22 cellular contexts compared by ENCODE assay signal in the genomic region with DNA sequence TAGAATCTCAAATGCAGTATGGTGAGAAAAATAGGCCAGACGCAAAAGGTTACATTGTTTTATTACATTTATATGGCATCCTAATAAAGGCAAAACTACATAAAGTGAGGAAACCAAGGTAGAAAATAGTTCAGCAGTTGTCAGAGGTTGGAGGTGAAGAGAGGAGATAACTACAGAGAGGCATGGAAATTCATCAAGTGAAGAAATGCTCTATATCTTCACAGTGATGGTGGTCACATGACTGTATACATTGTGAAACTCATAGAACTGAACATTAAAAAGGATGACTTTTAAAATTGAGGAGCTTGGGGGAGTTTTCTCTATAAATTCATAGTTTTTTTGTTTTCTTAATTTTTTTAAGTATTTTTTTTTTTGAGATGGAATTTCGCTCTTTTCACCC.
"Had no signal": no experiment of that assay in that cellular context is flagged by ENCODE, and none has a peak within 500 bp of the region (broad histone marks: within the 10 kb centered on the region; RNA-seq: fewer than 3 reads in every experiment).

No MANE protein-coding gene starts in this region.

- H3K9me3 Mint-ChIP-seq: stimulated activated effector memory CD8-positive, alpha-beta T cell treated with anti-CD3 and anti-CD28 coated beads, Interleukin-12 subunit alpha, Interleukin-12 subunit beta, amount 100 ng/mL, for 72 hours had no signal

- H2AFZ ChIP-seq: parathyroid adenoma had no signal

- FAIRE-seq: frontal cortex had no signal

- H3K4me3 Mint-ChIP-seq: naive thymus-derived CD4-positive, alpha-beta T cell; stimulated activated effector memory CD8-positive, alpha-beta T cell treated with anti-CD3 and anti-CD28 coated beads, Interleukin-12 subunit alpha, Interleukin-12 subunit beta, amount 100 ng/mL, for 72 hours had no signal

- H3K36me3 ChIP-seq: heart left ventricle, right lobe of liver, tibial artery, upper lobe of left lung, uterus had no signal

- H3K9me3 ChIP-seq: heart left ventricle, psoas muscle, right lobe of liver, tibial artery, upper lobe of left lung, uterus had no signal

- H3K4me1 Mint-ChIP-seq: naive thymus-derived CD4-positive, alpha-beta T cell; stimulated activated effector memory CD8-positive, alpha-beta T cell treated with anti-CD3 and anti-CD28 coated beads, Interleukin-12 subunit alpha, Interleukin-12 subunit beta, amount 100 ng/mL, for 72 hours had no signal

- H3K27ac ChIP-seq: dorsolateral prefrontal cortex, heart left ventricle, parathyroid adenoma, psoas muscle, tibial artery, upper lobe of left lung, uterus had no signal

- ATAC-seq: heart left ventricle; left colon; left ventricle myocardium superior; naive thymus-derived CD4-positive, alpha-beta T cell; psoas muscle; right lobe of liver; stimulated activated effector memory CD8-positive, alpha-beta T cell treated with anti-CD3 and anti-CD28 coated beads, Interleukin-12 subunit alpha, Interleukin-12 subunit beta, amount 100 ng/mL, for 72 hours; stimulated activated naive CD8-positive, alpha-beta T cell treated with anti-CD3 and anti-CD28 coated beads, Interleukin-15, Interleukin-2, amounts not matched to agents 100 U/mL and 50 U/mL, for 24 hours had no signal

- H3K27ac Mint-ChIP-seq: naive thymus-derived CD4-positive, alpha-beta T cell; stimulated activated effector memory CD8-positive, alpha-beta T cell treated with anti-CD3 and anti-CD28 coated beads, Interleukin-12 subunit alpha, Interleukin-12 subunit beta, amount 100 ng/mL, for 72 hours had no signal

- H3K4me1 ChIP-seq: parathyroid adenoma, upper lobe of left lung, uterus had no signal

- H3K4me3 ChIP-seq: dorsolateral prefrontal cortex, heart left ventricle, lung, psoas muscle, right lobe of liver, tibial artery, upper lobe of left lung, uterus had no signal

- DNase-seq: cortex of kidney; dorsolateral prefrontal cortex; effector CD8-positive, alpha-beta T cell; heart left ventricle; hippocampal formation; left colon; left ventricle myocardium superior; naive thymus-derived CD4-positive, alpha-beta T cell; occipital lobe; psoas muscle; retina; right lobe of liver; stimulated activated CD4-positive, alpha-beta T cell treated with anti-CD3 and anti-CD28 coated beads, Interleukin-4, amount 100 ng/mL, for 1 hour; stimulated activated CD8-positive, alpha-beta memory T cell treated with anti-CD3 and anti-CD28 coated beads, Interleukin-4, amount 100 ng/mL, for 48 hours; stimulated activated naive CD8-positive, alpha-beta T cell treated with anti-CD3 and anti-CD28 coated beads, Interleukin-15, Interleukin-2, amounts not matched to agents 100 U/mL and 50 U/mL, for 24 hours; tibial artery; upper lobe of left lung; uterus had no signal

- H3K27me3 ChIP-seq: dorsolateral prefrontal cortex, heart left ventricle, right lobe of liver, tibial artery, upper lobe of left lung, uterus had no signal

- H3K36me3 Mint-ChIP-seq: stimulated activated effector memory CD8-positive, alpha-beta T cell treated with anti-CD3 and anti-CD28 coated beads, Interleukin-12 subunit alpha, Interleukin-12 subunit beta, amount 100 ng/mL, for 72 hours had no signal
